Comparison of ENCODE assay signal across 26 cellular contexts in the genomic region with DNA sequence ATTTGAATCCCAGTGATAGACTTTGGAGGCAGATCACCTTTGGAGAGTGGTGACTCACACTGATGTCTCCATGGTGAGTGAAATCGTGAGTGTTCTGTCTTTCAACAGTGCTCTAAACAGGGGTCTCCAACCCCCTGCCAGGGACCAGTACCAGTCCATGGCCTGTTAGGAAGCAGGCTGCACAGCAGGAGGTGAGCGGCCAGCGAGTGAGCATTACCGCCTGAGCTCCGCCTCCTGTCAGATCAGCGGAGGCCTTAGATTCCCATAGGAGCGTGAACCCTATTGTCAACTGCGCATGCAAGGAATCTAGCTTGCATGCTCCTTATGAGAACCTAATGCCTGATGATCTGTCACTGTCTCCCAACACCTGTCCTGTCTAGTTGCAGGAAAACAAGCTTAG.
"Had no signal": no experiment of that assay in that cellular context is flagged by ENCODE, and none has a peak within 500 bp of the region (broad histone marks: within the 10 kb centered on the region; RNA-seq: fewer than 3 reads in every experiment).

No MANE protein-coding gene starts in this region.

- H3K27me3 Mint-ChIP-seq: stimulated activated naive CD8-positive, alpha-beta T cell treated with anti-CD3 and anti-CD28 coated beads, Interleukin-15, amount 100 ng/mL, for 72 hours had no signal

- H3K79me2 ChIP-seq: parathyroid adenoma had no signal

- H3K27me3 ChIP-seq: right atrium auricular region, upper lobe of left lung, vagina had no signal

- H3K36me3 Mint-ChIP-seq: stimulated activated memory B cell treated with anti-CD40 and anti-IgM and Interleukin-4, amounts not matched to agents 10 μg/mL and 1 μg/mL and 100 μg/mL, for 72 hours had no signal

- H3K4me1 Mint-ChIP-seq: nephron had no signal

- H3K9ac ChIP-seq: parathyroid adenoma had no signal

- H3K9me3 ChIP-seq: upper lobe of left lung, vagina had no signal

- ATAC-seq: psoas muscle; stimulated activated memory B cell treated with anti-CD40 and anti-IgM and Interleukin-4, amounts not matched to agents 10 μg/mL and 1 μg/mL and 100 μg/mL, for 72 hours; stimulated activated naive CD8-positive, alpha-beta T cell treated with anti-CD3 and anti-CD28 coated beads, Interleukin-15, amount 100 ng/mL, for 72 hours had no signal

- H3K4me2 ChIP-seq: smooth muscle cell had no signal

- H2AFZ ChIP-seq: parathyroid adenoma had no signal

- H3K27ac Mint-ChIP-seq: activated naive CD4-positive, alpha-beta T cell treated with anti-CD3 and anti-CD28 coated beads, Interleukin-2, amount 10 ng/mL, durations not matched to agents 7 days and 5 days; activated naive CD8-positive, alpha-beta T cell treated with anti-CD3 and anti-CD28 coated beads, Interleukin-2, amount 10 ng/mL, durations not matched to agents 7 days and 5 days; activated T-helper 1 cell treated with anti-CD3 and anti-CD28 coated beads, Interleukin-12 subunit alpha, Interleukin-12 subunit beta, Interleukin-2, Interleukin-4 antibody, amounts not matched to agents 30 ng/mL and 10 ng/mL and 1 ng/mL, durations not matched to agents 14 hours and 24 hours and 36 hours; nephron; stimulated activated memory B cell treated with anti-CD40 and anti-IgM and Interleukin-4, amounts not matched to agents 10 μg/mL and 1 μg/mL and 100 μg/mL, for 72 hours; stimulated activated naive CD8-positive, alpha-beta T cell treated with anti-CD3 and anti-CD28 coated beads, Interleukin-15, amount 100 ng/mL, for 72 hours had no signal

- H3K4me1 ChIP-seq: left ventricle myocardium inferior, parathyroid adenoma, psoas muscle, right atrium auricular region, upper lobe of left lung, vagina had no signal

- H3K27ac ChIP-seq: left ventricle myocardium inferior, parathyroid adenoma, psoas muscle, right atrium auricular region, upper lobe of left lung, vagina had no signal

- H3K36me3 ChIP-seq: left ventricle myocardium inferior, right atrium auricular region, upper lobe of left lung, vagina had no signal

- H3K4me3 Mint-ChIP-seq: activated naive CD4-positive, alpha-beta T cell treated with anti-CD3 and anti-CD28 coated beads, Interleukin-2, amount 10 ng/mL, durations not matched to agents 7 days and 5 days; activated naive CD8-positive, alpha-beta T cell treated with anti-CD3 and anti-CD28 coated beads, Interleukin-2, amount 10 ng/mL, durations not matched to agents 7 days and 5 days; activated T-helper 1 cell treated with anti-CD3 and anti-CD28 coated beads, Interleukin-12 subunit alpha, Interleukin-12 subunit beta, Interleukin-2, Interleukin-4 antibody, amounts not matched to agents 30 ng/mL and 10 ng/mL and 1 ng/mL, durations not matched to agents 14 hours and 24 hours and 36 hours; nephron; stimulated activated memory B cell treated with anti-CD40 and anti-IgM and Interleukin-4, amounts not matched to agents 10 μg/mL and 1 μg/mL and 100 μg/mL, for 72 hours; stimulated activated naive CD8-positive, alpha-beta T cell treated with anti-CD3 and anti-CD28 coated beads, Interleukin-15, amount 100 ng/mL, for 72 hours had no signal

- H3K4me3 ChIP-seq: left ventricle myocardium inferior, lung, psoas muscle, right atrium auricular region, smooth muscle cell, upper lobe of left lung, vagina had no signal

- H3K9me3 Mint-ChIP-seq: activated naive CD4-positive, alpha-beta T cell treated with anti-CD3 and anti-CD28 coated beads, Interleukin-2, amount 10 ng/mL, durations not matched to agents 7 days and 5 days; activated T-helper 1 cell treated with anti-CD3 and anti-CD28 coated beads, Interleukin-12 subunit alpha, Interleukin-12 subunit beta, Interleukin-2, Interleukin-4 antibody, amounts not matched to agents 30 ng/mL and 10 ng/mL and 1 ng/mL, durations not matched to agents 14 hours and 24 hours and 36 hours; nephron; stimulated activated memory B cell treated with anti-CD40 and anti-IgM and Interleukin-4, amounts not matched to agents 10 μg/mL and 1 μg/mL and 100 μg/mL, for 72 hours; stimulated activated naive CD8-positive, alpha-beta T cell treated with anti-CD3 and anti-CD28 coated beads, Interleukin-15, amount 100 ng/mL, for 72 hours had no signal

- DNase-seq: activated CD4-positive, alpha-beta T cell treated with anti-CD3 and anti-CD28 coated beads for 4 hours; activated CD4-positive, alpha-beta T cell treated with anti-CD3 and anti-CD28 coated beads, Interleukin-2, amount 50 U/mL, for 4 hours; activated gamma-delta T cell; activated naive CD4-positive, alpha-beta T cell treated with anti-CD3 and anti-CD28 coated beads, Interleukin-2, amount 10 ng/mL, durations not matched to agents 7 days and 5 days; activated naive CD8-positive, alpha-beta T cell treated with anti-CD3 and anti-CD28 coated beads, Interleukin-2, amount 10 ng/mL, durations not matched to agents 7 days and 5 days; amniotic stem cell; central memory CD4-positive, alpha-beta T cell; dermis blood vessel endothelial cell; effector CD8-positive, alpha-beta T cell; islet precursor cell; left ventricle myocardium inferior; psoas muscle; stimulated activated CD4-positive, alpha-beta T cell treated with anti-CD3 and anti-CD28 coated beads, Interleukin-1b, Interleukin-23, amount 100 ng/mL, for 48 hours; stimulated activated CD4-positive, alpha-beta T cell treated with anti-CD3 and anti-CD28 coated beads, Interleukin-4, amount 100 ng/mL, for 4 hours; stimulated activated CD8-positive, alpha-beta memory T cell treated with anti-CD3 and anti-CD28 coated beads, Interleukin-4, amount 100 ng/mL, for 48 hours; stimulated activated naive CD8-positive, alpha-beta T cell treated with anti-CD3 and anti-CD28 coated beads, Interleukin-15, amount 100 ng/mL, for 72 hours; substantia nigra; upper lobe of left lung had no signal
